ENCODE assay signal across 17 cellular contexts in the genomic region with DNA sequence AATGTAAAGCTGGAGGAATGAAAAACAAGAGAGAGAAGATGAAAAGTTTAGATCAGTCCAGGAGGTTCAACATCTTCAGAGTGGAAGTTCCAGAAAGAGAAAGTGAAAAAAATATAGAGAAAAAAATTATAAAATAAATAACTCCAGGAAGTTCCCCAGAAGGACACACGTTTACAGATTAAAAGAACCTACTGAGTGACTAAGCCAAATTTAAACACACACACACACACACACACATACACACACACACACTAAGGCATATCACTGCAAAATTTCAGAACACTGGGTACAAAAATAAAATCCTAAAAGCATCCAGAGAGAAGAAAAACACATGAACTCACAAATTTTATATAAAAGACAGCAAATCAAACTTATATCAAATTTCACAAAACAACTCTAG.
DNase-seq lines count a peak whose midpoint lies in the region; ATAC-seq and TF ChIP-seq lines count a peak whose summit lies in the region.
"Had no signal": no experiment of that assay in that cellular context is flagged by ENCODE, and none has a peak within 500 bp of the region (broad histone marks: within the 10 kb centered on the region; RNA-seq: fewer than 3 reads in every experiment).

No MANE protein-coding gene starts in this region.

- H2AFZ ChIP-seq in H9 (ENCODE audit: low read length), result no peak overlapping the region

- no peak overlapping the region for H3K56ac ChIP-seq in H9 (ENCODE audit: insufficient read length, low read depth, low read length)

- H3K14ac ChIP-seq in H9 (ENCODE audit: insufficient read depth, low read length), result no peak overlapping the region

- no CpG with 5 or more reads among the region's 1 CpG for WGBS in H9 (ENCODE audit: extremely low coverage, insufficient read length, low lambda C conversion rate)

- in situ Hi-C loops in ACHN (cut with HindIII; ENCODE audit: low pct_ligation_motif_present, low pct_unique_long_range_greater_than_20kb, low sequenced_read_pairs), result no loop called here

- no peak for ATAC-seq in HG03039 (IDR thresholded peaks at IDR 0.05; ENCODE audit: unreplicated experiment)
- ATAC-seq in naive thymus-derived CD8-positive, alpha-beta T cell, result no peak

- DNase-seq in ACHN (peak; percentile 24), H9 (no peak), adipocyte (ENCODE audit: low read depth) (peak; percentile 17), kidney tubule cell (ENCODE audit: low spot score) (peak; percentile 21), BE2C (no peak)
- no peak for DNase-seq in naive thymus-derived CD8-positive, alpha-beta T cell
- no peak for DNase-seq in activated CD8-positive, alpha-beta memory T cell treated with anti-CD3 and anti-CD28 coated beads, Interleukin-2, amount 50 U/mL, for 4 hours
- DNase-seq: AML-193; CD4-positive, alpha-beta T cell; DMS79 treated with DMSO at 0.1 percent for 48 hours; MM.1S; NCI-H1105; NCI-H187 treated with DMSO at 0.1 percent for 48 hours; NCI-H510A treated with DMSO at 0.1 percent for 48 hours; Peyer's patch; SHP77 treated with DMSO at 0.1 percent for 48 hours had no signal

- H3K79me2 ChIP-seq in H9 (ENCODE audit: insufficient read depth, low read length), result no peaks in the 10 kb centered on the region

- H3K4me3 ChIP-seq in adipocyte (ENCODE audit: low read length) (no peak overlapping the region), BE2C (ENCODE audit: low read depth, low read length) (no peak overlapping the region)
- H3K4me3 ChIP-seq: Peyer's patch had no signal

- H2BK15ac ChIP-seq in H9 (ENCODE audit: low read depth, low read length), result no peak overlapping the region

- H3K27me3 ChIP-seq in H9 (ENCODE audit: insufficient read depth, low read length) (no peaks in the 10 kb centered on the region), adipocyte (replicated peaks; ENCODE audit: control insufficient read depth, insufficient read depth, low read length) (no peaks in the 10 kb centered on the region), BE2C (no peaks in the 10 kb centered on the region)
- H3K27me3 ChIP-seq: Peyer's patch had no signal

- no peak overlapping the region for H2BK12ac ChIP-seq in H9 (ENCODE audit: insufficient read length, low read depth, low read length)

- peaks cover 3% of the 10 kb centered on the region; the same call in 1 of the 2 replicates for H3K27me3 Mint-ChIP-seq in H9 (ENCODE audit: low read depth)
- peaks cover 12 to 30% (median 18%) of the 10 kb centered on the region in 5 donors for H3K27me3 Mint-ChIP-seq in naive thymus-derived CD8-positive, alpha-beta T cell

- H3K36me3 ChIP-seq in adipocyte (ENCODE audit: control insufficient read depth, insufficient read depth, low read length, severe bottlenecking) (no peaks in the 10 kb centered on the region), BE2C (no peaks in the 10 kb centered on the region)
- H3K36me3 ChIP-seq: Peyer's patch had no signal

- no peak overlapping the region for H3T11ph ChIP-seq in H9 (ENCODE audit: low read length)

- no peak overlapping the region for H3K23ac ChIP-seq in H9 (ENCODE audit: insufficient read length, low read depth, low read length)

- no peak overlapping the region for H3K4me3 Mint-ChIP-seq in H9
- H3K4me3 Mint-ChIP-seq in naive thymus-derived CD8-positive, alpha-beta T cell, result no peak overlapping the region
- H3K4me3 Mint-ChIP-seq: CD4-positive, alpha-beta T cell had no signal

- H3K4ac ChIP-seq in H9 (ENCODE audit: low read depth, low read length), result no peak overlapping the region

- no peak overlapping the region for H4K5ac ChIP-seq in H9 (ENCODE audit: insufficient read length, low read depth, low read length)

- no peak overlapping the region for H3K27ac ChIP-seq in H9 (ENCODE audit: insufficient read length, low read depth, low read length)
- H3K27ac ChIP-seq: Peyer's patch had no signal

- H3K4me1 ChIP-seq in H9 (ENCODE audit: insufficient read depth, low read length) (no peaks in the 10 kb centered on the region), adipocyte (ENCODE audit: control insufficient read depth, insufficient read depth, low read length) (peaks cover 15% of the 10 kb centered on the region), BE2C (no peaks in the 10 kb centered on the region)
- H3K4me1 ChIP-seq: Peyer's patch had no signal

- H2BK20ac ChIP-seq in H9 (ENCODE audit: low read depth, low read length, poor library complexity, severe bottlenecking), result no peak overlapping the region

- H3K23me2 ChIP-seq in H9 (ENCODE audit: insufficient read length, low read depth, low read length, poor library complexity, severe bottlenecking), result no peaks in the 10 kb centered on the region

- H4K8ac ChIP-seq in H9 (replicated peaks; ENCODE audit: insufficient read length, low read depth, low read length), result no peak overlapping the region

- H3K27ac Mint-ChIP-seq in H9, result 0 out of 7 replicates have a peak overlapping the region, but pooled peaks of 2 of the 3 experiments have one; percentile 2 to 75
- no peak overlapping the region for H3K27ac Mint-ChIP-seq in naive thymus-derived CD8-positive, alpha-beta T cell
- H3K27ac Mint-ChIP-seq: CD4-positive, alpha-beta T cell had no signal

- no peaks in the 10 kb centered on the region for H4K20me1 ChIP-seq in H9 (ENCODE audit: control insufficient read depth, insufficient read depth, insufficient read length)

- no peaks in the 10 kb centered on the region for H3K36me3 Mint-ChIP-seq in H9 (ENCODE audit: insufficient read depth in 1 of 3, low read depth in 3 of 3)
- no peaks in the 10 kb centered on the region for H3K36me3 Mint-ChIP-seq in naive thymus-derived CD8-positive, alpha-beta T cell

- no peak overlapping the region for H3K18ac ChIP-seq in H9 (ENCODE audit: insufficient read length, low read depth, low read length)

- H3K9me3 ChIP-seq in H9 (ENCODE audit: control insufficient read depth, low read depth, low read length) (no peaks in the 10 kb centered on the region), adipocyte (ENCODE audit: control insufficient read depth, low read length) (no peaks in the 10 kb centered on the region), BE2C (no peaks in the 10 kb centered on the region)
- H3K9me3 ChIP-seq: Peyer's patch had no signal

- H3K79me1 ChIP-seq in H9 (ENCODE audit: insufficient read depth, low read depth, low read length, poor library complexity, severe bottlenecking), result no peaks in the 10 kb centered on the region

- H2AK5ac ChIP-seq in H9 (ENCODE audit: insufficient read length, low read length), result no peak overlapping the region

- no peaks in the 10 kb centered on the region; a peak in 1 of 5 replicates for H3K9me3 Mint-ChIP-seq in H9
- peaks cover 0 to 2% (median 0%) of the 10 kb centered on the region in 9 donors for H3K9me3 Mint-ChIP-seq in naive thymus-derived CD8-positive, alpha-beta T cell
- H3K9me3 Mint-ChIP-seq: CD4-positive, alpha-beta T cell had no signal

- no peak overlapping the region for H2BK120ac ChIP-seq in H9 (ENCODE audit: low read depth, low read length, poor library complexity, severe bottlenecking)

- POLR2A ChIA-PET in naive thymus-derived CD8-positive, alpha-beta T cell (lab: Charles Lee), result no interaction called here

- H3K4me1 Mint-ChIP-seq in H9, result no peaks in the 10 kb centered on the region
- H3K4me1 Mint-ChIP-seq in naive thymus-derived CD8-positive, alpha-beta T cell, result peaks cover 0 to 5% (median 0%) of the 10 kb centered on the region in 4 donors

- TF ChIP-seq CTCF in H9 (conservative IDR thresholded peaks at IDR 0.05), result no peak
- TF ChIP-seq CTCF in BE2C (IDR thresholded peaks at IDR 0.05; ENCODE audit: low read depth, low read length), result no peak

- H3K4me2 ChIP-seq in H9 (ENCODE audit: insufficient read depth, insufficient read length, low read length), result no peak overlapping the region

- H3K9ac ChIP-seq in H9 (ENCODE audit: extremely low read depth, insufficient read length, low read length) (no peak overlapping the region), adipocyte (ENCODE audit: low read length) (no peak overlapping the region)

- H4K91ac ChIP-seq in H9 (ENCODE audit: insufficient read length, low read depth, low read length), result no peak overlapping the region

- H2BK5ac ChIP-seq in H9 (ENCODE audit: insufficient read length, low read length), result no peak overlapping the region

Comparison
In these comparisons a context has a peak if more than half of its experiments do, and no peak if none do; other contexts are left out.
1. DNase-seq: peak in ACHN (single experiment), adipocyte (single experiment) and kidney tubule cell (single experiment); none in H9 (single experiment), BE2C (single experiment), naive thymus-derived CD8-positive, alpha-beta T cell (0 of 10) and activated CD8-positive, alpha-beta memory T cell treated with anti-CD3 and anti-CD28 coated beads, Interleukin-2, amount 50 U/mL, for 4 hours (single experiment).
2. H3K27ac Mint-ChIP-seq: peak in H9 (2 of 3); none in naive thymus-derived CD8-positive, alpha-beta T cell (0 of 10).